Comparison of ENCODE assay signal across 8 cellular contexts in the genomic region with DNA sequence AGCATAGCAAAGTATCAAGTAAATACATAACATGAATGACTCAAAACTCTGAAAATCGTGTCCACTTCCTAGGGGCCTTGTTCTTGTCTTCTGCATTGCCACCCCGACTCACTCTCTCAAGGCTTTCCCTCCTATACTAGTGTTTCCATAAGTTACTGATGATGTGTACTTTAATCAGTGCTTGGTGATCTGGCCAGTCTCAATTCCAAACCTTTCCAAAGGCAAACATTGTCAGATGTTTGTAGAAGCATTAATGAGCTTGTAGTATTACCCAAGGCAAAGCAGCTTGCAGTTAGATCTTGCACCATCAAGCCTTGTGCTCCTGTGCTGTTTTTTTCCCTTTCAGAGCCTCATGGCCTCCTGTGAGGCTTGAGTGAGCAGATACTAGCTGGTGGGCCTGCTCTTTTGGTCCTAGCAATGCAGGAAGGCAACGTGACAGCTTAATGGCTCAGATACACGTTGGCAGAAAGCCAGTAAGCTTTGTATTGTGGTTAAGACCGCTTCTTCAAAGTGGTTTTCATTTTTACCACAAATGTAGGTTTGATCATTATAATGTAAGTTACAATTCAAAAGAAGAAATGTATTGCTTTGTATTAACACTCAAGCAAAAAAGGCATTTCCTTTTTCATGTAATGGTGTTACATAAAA. TPM values are rescaled to one million over a fixed set of nuclear protein-coding genes. Genes with fewer than 3 reads are reported as not detected.
A peak's percentile ranks its signal among the peaks of the same experiment; 100 is the strongest.
DNase-seq lines count a peak whose midpoint lies in the region; ATAC-seq lines count a peak whose summit lies in the region.

No MANE protein-coding gene starts in this region.

- DNase-seq in EH (ENCODE audit: low read depth): peak; percentile 63
- peak; percentile 94 for DNase-seq in OCI-M1 (lab: John Stamatoyannopoulos, UW)
- peak; percentile 68 for DNase-seq in activated effector memory CD4-positive, alpha-beta T cell treated with anti-CD3 and anti-CD28 coated beads, Interleukin-2, amount 50 U/mL, for 16 hours
- peak; percentile 76 for DNase-seq in left kidney (ENCODE audit: low read depth, low spot score)
- peak in 2 of 49 donors; percentile 21 to 37 for DNase-seq in substantia nigra (lab: John Stamatoyannopoulos, UW)
- no peak for DNase-seq in occipital lobe (lab: John Stamatoyannopoulos, UW)

- H3K27ac ChIP-seq in substantia nigra (ENCODE audit: low read depth, low read length, poor library complexity, severe bottlenecking): peak overlapping the region; percentile 48

- ATAC-seq in GM21360 (IDR thresholded peaks at IDR 0.05; ENCODE audit: unreplicated experiment): peak; percentile 92
- peak; percentile 89 for ATAC-seq in HG03571 (IDR thresholded peaks at IDR 0.05; ENCODE audit: unreplicated experiment)

RNA-seq across cellular contexts. Expression of gene RBPJ, which starts 51.8 kb away (rescaled TPM):
- total RNA-seq in occipital lobe: 97.3 TPM
